In genomic region chr22:21977814-21978213, GRCh38 we compare ENCODE assay signal across 26 cellular contexts.
"Had no signal": no experiment of that assay in that cellular context is flagged by ENCODE, and none has a peak within 500 bp of the region (broad histone marks: within the 10 kb centered on the region; RNA-seq: fewer than 3 reads in every experiment).

No MANE protein-coding gene starts in this region.

- H3K27me3 ChIP-seq: ascending aorta, suprapubic skin, tibial nerve, uterus had no signal

- ATAC-seq: activated CD4-positive, CD25-positive, alpha-beta regulatory T cell treated with anti-CD3 and anti-CD28 coated beads, Interleukin-2, amount 50 U/mL, for 24 hours; sciatic nerve; T-cell had no signal

- H3K27ac Mint-ChIP-seq: activated CD4-positive, alpha-beta T cell treated with anti-CD3 and anti-CD28 coated beads, Interleukin-2, amount 10 ng/mL, durations not matched to agents 24 days and 14 days; activated naive CD4-positive, alpha-beta T cell treated with anti-CD3 and anti-CD28 coated beads, Interleukin-2, amount 10 ng/mL, durations not matched to agents 7 days and 5 days; mesothelial cell of epicardium; nephron; T-helper 2 cell treated with Interferon-gamma antibody and Interleukin-4, amounts not matched to agents 5 μg/mL and 100 μg/mL, for 36 hours had no signal

- H3K9me3 Mint-ChIP-seq: activated CD4-positive, alpha-beta T cell treated with anti-CD3 and anti-CD28 coated beads, Interleukin-2, amount 10 ng/mL, durations not matched to agents 24 days and 14 days; activated naive CD4-positive, alpha-beta T cell treated with anti-CD3 and anti-CD28 coated beads, Interleukin-2, amount 10 ng/mL, durations not matched to agents 7 days and 5 days; immature natural killer cell; mesothelial cell of epicardium; nephron; T-cell; T-helper 2 cell treated with Interferon-gamma antibody and Interleukin-4, amounts not matched to agents 5 μg/mL and 100 μg/mL, for 36 hours had no signal

- H3K4me3 ChIP-seq: ascending aorta, left ventricle myocardium inferior, smooth muscle cell, suprapubic skin, tibial nerve, uterus had no signal

- H3K27me3 Mint-ChIP-seq: activated CD4-positive, alpha-beta T cell treated with anti-CD3 and anti-CD28 coated beads, Interleukin-2, amount 10 ng/mL, durations not matched to agents 24 days and 14 days; activated naive CD4-positive, alpha-beta T cell treated with anti-CD3 and anti-CD28 coated beads, Interleukin-2, amount 10 ng/mL, durations not matched to agents 7 days and 5 days; T-cell had no signal

- H3K4me3 Mint-ChIP-seq: activated CD4-positive, alpha-beta T cell treated with anti-CD3 and anti-CD28 coated beads, Interleukin-2, amount 10 ng/mL, durations not matched to agents 24 days and 14 days; activated naive CD4-positive, alpha-beta T cell treated with anti-CD3 and anti-CD28 coated beads, Interleukin-2, amount 10 ng/mL, durations not matched to agents 7 days and 5 days; mesothelial cell of epicardium; T-cell; T-helper 2 cell treated with Interferon-gamma antibody and Interleukin-4, amounts not matched to agents 5 μg/mL and 100 μg/mL, for 36 hours had no signal

- DNase-seq: activated CD4-positive, alpha-beta T cell treated with anti-CD3 and anti-CD28 coated beads, Interleukin-2, amount 10 ng/mL, durations not matched to agents 24 days and 14 days; activated effector memory CD4-positive, alpha-beta T cell treated with Interleukin-2 at 50 U/mL for 16 hours; activated naive CD4-positive, alpha-beta T cell treated with anti-CD3 and anti-CD28 coated beads, Interleukin-2, amount 10 ng/mL, durations not matched to agents 7 days and 5 days; activated T-cell treated with anti-CD3 and anti-CD28 coated beads, Interleukin-2, amount 50 U/mL, for 1 hour; brain microvascular endothelial cell; dermis blood vessel endothelial cell; effector CD8-positive, alpha-beta T cell; foreskin melanocyte; immature natural killer cell; left ventricle myocardium inferior; occipital lobe; stimulated activated CD4-positive, alpha-beta T cell treated with anti-CD3 and anti-CD28 coated beads, Interleukin-2, amount 100 ng/mL, for 48 hours; stimulated activated CD8-positive, alpha-beta memory T cell treated with anti-CD3 and anti-CD28 coated beads, Interleukin-4, amount 100 ng/mL, for 48 hours; stimulated activated naive CD4-positive, alpha-beta T cell treated with Interleukin-2 at 50 U/mL for 16 hours; T-cell; uterus had no signal

- H3K27ac ChIP-seq: ascending aorta, brain microvascular endothelial cell, left ventricle myocardium inferior, suprapubic skin, tibial nerve, uterus, VCaP had no signal

- H3K36me3 ChIP-seq: uterus had no signal

- H3K9me3 ChIP-seq: ascending aorta, left ventricle myocardium inferior, suprapubic skin, tibial nerve, uterus had no signal

- H3K4me2 ChIP-seq: smooth muscle cell had no signal
